In the genomic region with DNA sequence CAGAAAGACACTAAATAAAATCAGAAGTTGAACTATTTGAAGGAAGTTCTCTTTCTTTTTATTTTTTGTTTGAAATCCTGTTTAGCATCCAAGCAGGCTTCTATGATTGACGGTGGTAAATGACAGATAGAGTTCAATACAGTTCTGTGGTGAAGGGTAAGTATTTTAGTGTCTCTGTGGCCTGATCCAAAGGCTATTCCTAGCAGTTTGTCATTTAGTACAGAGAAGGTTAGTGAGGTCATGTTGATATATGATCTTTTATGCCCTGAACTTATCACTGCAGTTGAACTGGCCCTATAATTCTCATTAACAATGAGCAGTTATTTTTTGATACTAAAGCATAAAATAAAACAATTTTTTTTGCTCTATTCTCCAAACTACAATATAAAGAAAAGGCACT, we compare ENCODE assay signal across 25 cellular contexts.
"Had no signal": no experiment of that assay in that cellular context is flagged by ENCODE, and none has a peak within 500 bp of the region (broad histone marks: within the 10 kb centered on the region; RNA-seq: fewer than 3 reads in every experiment).

No MANE protein-coding gene starts in this region.

- H3K27me3 ChIP-seq: neutrophil, pancreas, right lobe of liver, sigmoid colon, stomach, thyroid gland, tibial nerve, upper lobe of left lung, vagina had no signal

- DNase-seq: naive thymus-derived CD8-positive, alpha-beta T cell; nephron progenitor cell; nucleus accumbens; pancreas; right cardiac atrium; right lobe of liver; sigmoid colon; small intestine; stimulated activated CD4-positive, alpha-beta T cell treated with anti-CD3 and anti-CD28 coated beads, Interleukin-15, amount 100 ng/mL, for 24 hours; stimulated activated CD4-positive, alpha-beta T cell treated with anti-CD3 and anti-CD28 coated beads, Interleukin-2, amount 100 ng/mL, for 24 hours; stimulated activated CD4-positive, alpha-beta T cell treated with anti-CD3 and anti-CD28 coated beads, Interleukin-2, amount 100 ng/mL, for 48 hours; stimulated activated CD4-positive, alpha-beta T cell treated with anti-CD3 and anti-CD28 coated beads, Interleukin-4, amount 100 ng/mL, for 24 hours; stimulated activated naive B cell treated with anti-CD40 and anti-IgM and Interleukin-4, amounts not matched to agents 10 μg/mL and 1 μg/mL and 100 μg/mL, for 72 hours; stimulated activated naive CD4-positive, alpha-beta T cell treated with Interleukin-2 at 50 U/mL for 16 hours; stomach; thyroid gland; trophoblast cell; upper lobe of left lung had no signal

- ATAC-seq: naive thymus-derived CD8-positive, alpha-beta T cell; natural killer cell treated with Interleukin-12 subunit alpha and Interleukin-12 subunit beta and Interleukin-15 and Interleukin-18, amount 100 ng/mL, for 72 hours; pancreas; right cardiac atrium; right lobe of liver; stimulated activated effector memory CD8-positive, alpha-beta T cell treated with anti-CD3 and anti-CD28 coated beads, Interleukin-12 subunit alpha, Interleukin-12 subunit beta, amount 100 ng/mL, for 72 hours; stimulated activated naive B cell treated with anti-CD40 and anti-IgM and Interleukin-4, amounts not matched to agents 10 μg/mL and 1 μg/mL and 100 μg/mL, for 72 hours had no signal

- H3K27ac ChIP-seq: neutrophil, pancreas, prostate gland, right lobe of liver, sigmoid colon, stomach, thoracic aorta, thyroid gland, tibial nerve, upper lobe of left lung, vagina had no signal

- H3K36me3 ChIP-seq: neutrophil, pancreas, prostate gland, right lobe of liver, sigmoid colon, stomach, thoracic aorta, thyroid gland, tibial nerve, upper lobe of left lung, vagina had no signal

- H3K9me3 ChIP-seq: neutrophil, pancreas, prostate gland, right lobe of liver, sigmoid colon, stomach, thoracic aorta, thyroid gland, tibial nerve, upper lobe of left lung, vagina had no signal

- H3K4me3 ChIP-seq: pancreas, prostate gland, right lobe of liver, sigmoid colon, stomach, thoracic aorta, thyroid gland, tibial nerve, upper lobe of left lung, vagina had no signal

- H3K4me1 ChIP-seq: pancreas, prostate gland, right lobe of liver, sigmoid colon, stomach, thyroid gland, tibial nerve, upper lobe of left lung, vagina had no signal
